In the genomic region with DNA sequence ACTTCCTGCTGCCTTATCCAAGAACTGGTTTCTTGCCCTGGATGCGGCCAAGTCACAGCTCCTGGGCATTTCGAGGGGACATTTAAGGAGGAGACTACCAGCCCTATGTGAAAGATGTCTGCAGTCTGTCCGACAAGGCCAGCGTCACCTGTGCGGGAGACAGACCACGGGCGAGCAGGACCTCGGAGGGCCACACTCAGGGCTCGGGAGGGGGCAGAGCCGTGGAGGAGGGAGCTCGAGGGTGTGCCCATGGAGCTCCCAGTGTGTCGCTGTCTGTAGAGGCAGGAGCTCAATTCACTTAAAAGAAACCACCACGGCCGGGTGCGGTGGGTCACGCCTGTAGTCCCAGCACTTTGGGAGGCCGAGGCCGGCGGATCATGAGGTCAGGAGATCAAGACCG, we compare ENCODE assay signal across 15 cellular contexts. TPM values are rescaled to one million over a fixed set of nuclear protein-coding genes. Genes with fewer than 3 reads are reported as not detected.
DNase-seq lines count a peak whose midpoint lies in the region; ATAC-seq and TF ChIP-seq lines count a peak whose summit lies in the region.
"Had no signal": no experiment of that assay in that cellular context is flagged by ENCODE, and none has a peak within 500 bp of the region (broad histone marks: within the 10 kb centered on the region; RNA-seq: fewer than 3 reads in every experiment).

No MANE protein-coding gene starts in this region.

- H3K23ac ChIP-seq in neuronal stem cell (ENCODE audit: low read depth, low read length, poor library complexity), result peak overlapping the region; percentile 68

- H4K8ac ChIP-seq in neuronal stem cell (ENCODE audit: low read depth, low read length), result no peak overlapping the region

- H2AFZ ChIP-seq in OCI-LY7 (ENCODE audit: low read length), result no peak overlapping the region
- no peak overlapping the region for H2AFZ ChIP-seq in neuronal stem cell (ENCODE audit: low read length)
- H2AFZ ChIP-seq: GM23248 had no signal

- ATAC-seq in left ventricle myocardium superior (no peak), T-helper 17 cell (no peak)
- ATAC-seq: HCT116 had no signal

- no TSS peak for BruUV-seq in OCI-LY7 (replicated peaks; lab: Mats Ljungman, UMichigan)

- intact Hi-C loops in left ventricle myocardium superior (cut with micrococcal nuclease) (no loop called here), cardiac septum (cut with DNase I) (loop anchor here (2.0 kb wide), 2 partner anchors 223 to 273 kb away; a partner anchor contains a TSS), OCI-LY7 (cut with micrococcal nuclease; ENCODE audit: unreplicated experiment) (loop anchor here (2.0 to 5.0 kb wide), 2 partner anchors 119 to 155 kb away; no protein-coding TSS in a partner anchor)

- H2BK15ac ChIP-seq in neuronal stem cell (ENCODE audit: low read length), result peak overlapping the region; percentile 81

- WGBS in neuronal stem cell (ENCODE audit: extremely low coverage in 2 of 2, insufficient read length in 2 of 2, insufficient replicate concordance in 1 of 2), 2 donors, result no CpG with 5 or more reads among the region's 20 CpGs

- H3K9me3 ChIP-seq in BLaER1 treated with 17β-estradiol and CSF1 and Interleukin-3, amounts not matched to agents 10 nM and 100 nM (replicated peaks in 1 of 11), result no peaks in the 10 kb centered on the region
- H3K9me3 ChIP-seq in OCI-LY7 (ENCODE audit: low read length), result no peaks in the 10 kb centered on the region
- no peaks in the 10 kb centered on the region for H3K9me3 ChIP-seq in neuronal stem cell (replicated peaks in 1 of 2; ENCODE audit: control insufficient read depth in 2 of 2, insufficient read depth in 1 of 2, low read depth in 1 of 2, low read length in 2 of 2)
- H3K9me3 ChIP-seq in T-helper 17 cell (ENCODE audit: control insufficient read depth, low read length, poor library complexity, severe bottlenecking), result no peaks in the 10 kb centered on the region

- peaks cover 2% of the 10 kb centered on the region for H3K79me1 ChIP-seq in neuronal stem cell (ENCODE audit: low read depth, low read length)

- no peak overlapping the region for H2BK12ac ChIP-seq in neuronal stem cell (ENCODE audit: low read length)

- H3K9ac ChIP-seq in BLaER1 treated with 17β-estradiol and CSF1 and Interleukin-3, amounts not matched to agents 10 nM and 100 nM, result 0 out of 22 replicates have a peak overlapping the region, but pooled peaks of 1 of the 11 experiments have one; percentile 24
- no peak overlapping the region for H3K9ac ChIP-seq in neuronal stem cell (ENCODE audit: low read depth, low read length, poor library complexity)
- H3K9ac ChIP-seq: GM23248 had no signal

- peaks cover 31 to 87% (median 68%) of the 10 kb centered on the region in 10 experiments for H3K4me1 ChIP-seq in BLaER1 treated with 17β-estradiol and CSF1 and Interleukin-3, amounts not matched to agents 10 nM and 100 nM
- H3K4me1 ChIP-seq in OCI-LY7 (ENCODE audit: insufficient read depth, low read length, poor library complexity, severe bottlenecking) (peaks cover 43% of the 10 kb centered on the region), neuronal stem cell (ENCODE audit: control insufficient read depth in 2 of 2, insufficient read depth in 1 of 2, low read depth in 1 of 2, low read length in 2 of 2) (peaks cover 0 to 10% of the 10 kb centered on the region in 2 donors)

- H3K4ac ChIP-seq in neuronal stem cell (ENCODE audit: low read length), result no peak overlapping the region

- no peak overlapping the region for H3K4me3 Mint-ChIP-seq in T-helper 17 cell
- H3K4me3 Mint-ChIP-seq: CD14-positive monocyte had no signal

- no peak for TF ChIP-seq CTCF in OCI-LY7 (conservative IDR thresholded peaks at IDR 0.05; ENCODE audit: low read length)

- H2AK5ac ChIP-seq in neuronal stem cell (ENCODE audit: low read depth, low read length), result no peak overlapping the region

- no peak overlapping the region for H2BK120ac ChIP-seq in neuronal stem cell (ENCODE audit: low read depth, low read length)

- peak; percentile 26 for DNase-seq in left ventricle myocardium superior
- DNase-seq in cardiac septum (ENCODE audit: low spot score), result no peak
- DNase-seq in OCI-LY7 (ENCODE audit: low spot score), result no peak
- DNase-seq in neuronal stem cell (ENCODE audit: low spot score), result no peak
- no peak for DNase-seq in foreskin melanocyte
- no peak for DNase-seq in NK-92 (lab: John Stamatoyannopoulos, UW; ENCODE audit: unreplicated experiment)
- no peak for DNase-seq in T-helper 17 cell
- DNase-seq: ACHN; CD8-positive, alpha-beta memory T cell; GM23248 had no signal

- peaks cover 4% of the 10 kb centered on the region for H3K4me1 Mint-ChIP-seq in T-helper 17 cell

- no peak overlapping the region for H4K91ac ChIP-seq in neuronal stem cell (ENCODE audit: low read depth, low read length, poor library complexity)

- H3K27me3 ChIP-seq in BLaER1 treated with 17β-estradiol and CSF1 and Interleukin-3, amounts not matched to agents 10 nM and 100 nM, result peaks cover 24 to 78% (median 26%) of the 10 kb centered on the region in 11 experiments
- H3K27me3 ChIP-seq in neuronal stem cell (ENCODE audit: control insufficient read depth in 3 of 3, insufficient read depth in 3 of 3, low read depth in 1 of 3, low read length in 3 of 3), result peaks cover 11 to 71% (median 31%) of the 10 kb centered on the region in 3 experiments

- CTCF ChIA-PET in OCI-LY7 (lab: Charles Lee; ENCODE audit: unreplicated experiment), result interaction anchor here (0.6 kb wide), 1 partner anchor 341 kb away, joined by 3 read pairs; no protein-coding TSS in a partner anchor

- POLR2A ChIA-PET in OCI-LY7 (lab: Charles Lee), result no interaction called here

- H3K36me3 ChIP-seq in BLaER1 treated with 17β-estradiol and CSF1 and Interleukin-3, amounts not matched to agents 10 nM and 100 nM, result no peaks in the 10 kb centered on the region
- H3K36me3 ChIP-seq in OCI-LY7 (ENCODE audit: insufficient read depth, low read length), result no peaks in the 10 kb centered on the region
- no peaks in the 10 kb centered on the region for H3K36me3 ChIP-seq in neuronal stem cell (replicated peaks in 1 of 2; ENCODE audit: control insufficient read depth in 2 of 2, insufficient read depth in 2 of 2, low read length in 2 of 2)

- no peaks in the 10 kb centered on the region for H3K9me2 ChIP-seq in OCI-LY7 (ENCODE audit: insufficient read depth, low read length)

- H3K14ac ChIP-seq in neuronal stem cell (ENCODE audit: low read length), result peak overlapping the region; percentile 71

- H4K20me1 ChIP-seq in BLaER1 treated with 17β-estradiol and CSF1 and Interleukin-3, amounts not matched to agents 10 nM and 100 nM, result peaks cover 67 to 91% (median 84%) of the 10 kb centered on the region in 11 experiments; a peak in 21 of 22 replicates
- H4K20me1 ChIP-seq in OCI-LY7 (ENCODE audit: insufficient read depth, low read length), result no peaks in the 10 kb centered on the region

- no peak overlapping the region for H3K4me3 ChIP-seq in BLaER1 treated with 17β-estradiol and CSF1 and Interleukin-3, amounts not matched to agents 10 nM and 100 nM
- H3K4me3 ChIP-seq in OCI-LY7 (ENCODE audit: low read depth, low read length, poor library complexity, severe bottlenecking) (no peak overlapping the region), neuronal stem cell (ENCODE audit: low read length in 2 of 2) (no peak overlapping the region)
- H3K4me3 ChIP-seq: GM23248 had no signal

- H3K4me2 ChIP-seq in BLaER1 treated with 17β-estradiol and CSF1 and Interleukin-3, amounts not matched to agents 10 nM and 100 nM, result peak overlapping the region in 8 of 11 experiments; percentile 51 to 90 (median 82); a peak in 17 of 22 replicates
- H3K4me2 ChIP-seq in OCI-LY7 (ENCODE audit: low read length) (peak overlapping the region; percentile 66), neuronal stem cell (ENCODE audit: insufficient read depth, low read length, poor library complexity, severe bottlenecking) (no peak overlapping the region)

- no peak overlapping the region for H3K27ac ChIP-seq in BLaER1 treated with 17β-estradiol and CSF1 and Interleukin-3, amounts not matched to agents 10 nM and 100 nM
- H3K27ac ChIP-seq in OCI-LY7 (ENCODE audit: low read depth, low read length, poor library complexity, severe bottlenecking), result no peak overlapping the region
- H3K27ac ChIP-seq in neuronal stem cell (replicated peaks; ENCODE audit: low read length), result no peak overlapping the region
- H3K27ac ChIP-seq: GM23248 had no signal

- no peaks in the 10 kb centered on the region for H3K36me3 Mint-ChIP-seq in T-helper 17 cell (ENCODE audit: low read depth)
- H3K36me3 Mint-ChIP-seq: CD8-positive, alpha-beta memory T cell had no signal

- H3K18ac ChIP-seq in neuronal stem cell (ENCODE audit: low read length), result no peak overlapping the region

- no peak overlapping the region for H3K27ac Mint-ChIP-seq in T-helper 17 cell
- H3K27ac Mint-ChIP-seq: CD14-positive monocyte had no signal

- H3K79me2 ChIP-seq in OCI-LY7 (ENCODE audit: insufficient read depth, low read depth, low read length), result no peaks in the 10 kb centered on the region

- peaks cover 54% of the 10 kb centered on the region for H3K27me3 Mint-ChIP-seq in T-helper 17 cell

- no peak overlapping the region for H2BK5ac ChIP-seq in neuronal stem cell (ENCODE audit: low read length)

RNA-seq across cellular contexts. Expression of a gene that starts 33.3 kb away (rescaled TPM):
- total RNA-seq in left ventricle myocardium superior, result 11.5 TPM
- total RNA-seq in cardiac septum, result 5.9 TPM
- 1.1 and 2.2 TPM in 2 replicates for total RNA-seq in OCI-LY7 (2014; rRNA removed; shearing (Covaris generic))
- total RNA-seq in OCI-LY7 (2022), result 30.8 and 48.0 TPM in 2 replicates
- 8.3 TPM for polyA plus RNA-seq in neuronal stem cell (2013, experiment 1 of 2)
- 8.0 TPM for polyA plus RNA-seq in neuronal stem cell (2013, experiment 2 of 2)
- 1 to 10 TPM; 3.2 to 4.4 TPM for total RNA-seq in T-helper 17 cell
- total RNA-seq: A172, Daoy, GM23248 had no signal
- polyA plus RNA-seq: CD8-positive, alpha-beta memory T cell; GM23248 had no signal
